In genomic region chr15:45395956-45396355, GRCh38 we compare ENCODE assay signal across 24 cellular contexts.
"Had no signal": no experiment of that assay in that cellular context is flagged by ENCODE, and none has a peak within 500 bp of the region (broad histone marks: within the 10 kb centered on the region; RNA-seq: fewer than 3 reads in every experiment).

No MANE protein-coding gene starts in this region.

- H3K36me3 ChIP-seq: colonic mucosa, esophagus muscularis mucosa, gastrocnemius medialis, heart right ventricle, left ventricle myocardium inferior, lower lobe of right lung, pancreas, tibial nerve, upper lobe of right lung had no signal

- H3K4me1 ChIP-seq: colonic mucosa, esophagus muscularis mucosa, left ventricle myocardium inferior had no signal

- H3K27ac ChIP-seq: colonic mucosa, esophagus muscularis mucosa, gastrocnemius medialis, heart right ventricle, left ventricle myocardium inferior, lower lobe of right lung, psoas muscle, testis, upper lobe of right lung had no signal

- H3K4me1 Mint-ChIP-seq: mesothelial cell of epicardium had no signal

- H3K27ac Mint-ChIP-seq: immature natural killer cell; memory B cell; mesothelial cell of epicardium; natural killer cell treated with Interleukin-12 subunit alpha and Interleukin-12 subunit beta and Interleukin-15 and Interleukin-18, amount 100 ng/mL, for 72 hours had no signal

- H3K4me3 ChIP-seq: colonic mucosa, esophagus muscularis mucosa, gastrocnemius medialis, heart right ventricle, left ventricle myocardium inferior, lower lobe of right lung, psoas muscle, testis, tibial nerve, upper lobe of right lung had no signal

- ATAC-seq: gastrocnemius medialis; heart right ventricle; lower lobe of right lung; natural killer cell treated with Interleukin-12 subunit alpha and Interleukin-12 subunit beta and Interleukin-15 and Interleukin-18, amount 100 ng/mL, for 72 hours; psoas muscle; sciatic nerve; stimulated activated naive CD8-positive, alpha-beta T cell treated with anti-CD3 and anti-CD28 coated beads, Interleukin-15, Interleukin-2, amounts not matched to agents 100 U/mL and 50 U/mL, for 24 hours; upper lobe of right lung had no signal

- H3K36me3 Mint-ChIP-seq: mesothelial cell of epicardium; natural killer cell treated with Interleukin-12 subunit alpha and Interleukin-12 subunit beta and Interleukin-15 and Interleukin-18, amount 100 ng/mL, for 72 hours had no signal

- H3K9me3 Mint-ChIP-seq: immature natural killer cell; memory B cell; mesothelial cell of epicardium; natural killer cell treated with Interleukin-12 subunit alpha and Interleukin-12 subunit beta and Interleukin-15 and Interleukin-18, amount 100 ng/mL, for 72 hours had no signal

- H3K4me3 Mint-ChIP-seq: immature natural killer cell; memory B cell; mesothelial cell of epicardium; natural killer cell treated with Interleukin-12 subunit alpha and Interleukin-12 subunit beta and Interleukin-15 and Interleukin-18, amount 100 ng/mL, for 72 hours had no signal

- DNase-seq: cerebellar nuclear complex; colonic mucosa; effector memory CD4-positive, alpha-beta T cell; gastrocnemius medialis; heart right ventricle; immature natural killer cell; left ventricle myocardium inferior; lower lobe of right lung; occipital lobe; pancreas; psoas muscle; retina; stimulated activated CD4-positive, alpha-beta T cell treated with anti-CD3 and anti-CD28 coated beads, Interleukin-12 subunit alpha, Interleukin-12 subunit beta, amount 100 ng/mL, for 4 hours; stimulated activated naive CD8-positive, alpha-beta T cell treated with anti-CD3 and anti-CD28 coated beads, Interleukin-15, Interleukin-2, amounts not matched to agents 100 U/mL and 50 U/mL, for 24 hours; testis; upper lobe of right lung had no signal

- FAIRE-seq: endometrium, keratinocyte, pancreas had no signal

- H3K9me3 ChIP-seq: colonic mucosa, esophagus muscularis mucosa, gastrocnemius medialis, heart right ventricle, left ventricle myocardium inferior, lower lobe of right lung, pancreas, psoas muscle, testis, tibial nerve, upper lobe of right lung had no signal

- H3K27me3 ChIP-seq: colonic mucosa, gastrocnemius medialis, heart right ventricle, pancreas, testis, tibial nerve had no signal

- H3K27me3 Mint-ChIP-seq: memory B cell had no signal
